ENCODE assay signal across 2 cellular contexts in the genomic region with DNA sequence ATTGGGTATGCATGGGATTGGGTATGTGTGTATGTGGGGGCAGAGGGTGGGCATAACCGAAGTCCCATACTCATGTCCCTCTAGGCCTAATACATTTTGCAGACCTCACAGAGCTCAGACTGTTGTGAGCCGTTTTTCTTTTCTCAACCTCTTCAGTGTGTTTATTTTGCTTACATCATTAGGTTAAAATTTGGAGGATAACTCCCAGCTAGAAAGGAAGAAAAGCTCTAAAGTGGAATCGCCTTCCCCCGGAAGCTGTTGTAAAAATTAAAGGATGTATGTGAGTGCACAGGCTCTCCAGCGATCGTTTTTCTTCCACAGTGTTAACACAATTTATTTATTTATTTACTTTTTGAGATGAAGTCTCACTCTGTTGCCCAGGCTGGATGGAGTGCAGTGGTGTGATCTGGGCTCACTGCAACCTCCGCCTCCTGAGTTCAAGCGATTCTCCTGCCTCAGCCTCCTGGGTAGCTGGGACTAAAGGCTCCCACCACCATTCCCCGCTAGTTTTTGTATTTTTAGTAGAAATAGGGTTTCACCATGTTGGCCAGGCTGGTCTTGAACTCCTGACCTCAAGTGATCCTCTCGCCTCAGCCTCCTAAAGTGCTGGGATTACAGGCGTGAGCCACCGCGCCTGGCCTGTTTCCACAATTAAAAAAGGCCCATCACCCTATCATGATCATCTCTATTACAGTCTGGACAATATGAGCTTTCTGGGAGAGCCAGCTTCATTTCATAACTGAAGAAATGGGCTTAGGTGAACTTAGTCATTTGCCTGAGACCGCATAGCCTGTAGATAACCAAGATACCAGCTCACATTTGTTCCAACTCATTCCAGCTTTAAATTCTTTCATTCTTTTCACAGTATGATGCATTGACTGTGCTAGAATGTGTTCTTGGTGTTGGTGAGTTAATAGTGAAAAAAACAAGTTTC.
TF ChIP-seq lines count a peak whose summit lies in the region.

No MANE protein-coding gene starts in this region.

TF ChIP-seq in WTC11, 78 proteins besides CTCF, POLR2A, EP300 and RAD21 (continued from another document):
- TF ChIP-seq, protein P1, sequence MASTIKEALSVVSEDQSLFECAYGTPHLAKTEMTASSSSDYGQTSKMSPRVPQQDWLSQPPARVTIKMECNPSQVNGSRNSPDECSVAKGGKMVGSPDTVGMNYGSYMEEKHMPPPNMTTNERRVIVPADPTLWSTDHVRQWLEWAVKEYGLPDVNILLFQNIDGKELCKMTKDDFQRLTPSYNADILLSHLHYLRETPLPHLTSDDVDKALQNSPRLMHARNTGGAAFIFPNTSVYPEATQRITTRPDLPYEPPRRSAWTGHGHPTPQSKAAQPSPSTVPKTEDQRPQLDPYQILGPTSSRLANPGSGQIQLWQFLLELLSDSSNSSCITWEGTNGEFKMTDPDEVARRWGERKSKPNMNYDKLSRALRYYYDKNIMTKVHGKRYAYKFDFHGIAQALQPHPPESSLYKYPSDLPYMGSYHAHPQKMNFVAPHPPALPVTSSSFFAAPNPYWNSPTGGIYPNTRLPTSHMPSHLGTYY (CRISPR knock-in tag; IDR thresholded peaks at IDR 0.05), result no peak
- TF ChIP-seq EMX1 (CRISPR knock-in tag; IDR thresholded peaks at IDR 0.05), result no peak
- TF ChIP-seq USF1 (CRISPR knock-in tag; IDR thresholded peaks at IDR 0.05), result no peak
- TF ChIP-seq ZNF671 (CRISPR knock-in tag; IDR thresholded peaks at IDR 0.05), result no peak
- no peak for TF ChIP-seq RORB (CRISPR knock-in tag; IDR thresholded peaks at IDR 0.05)

TF ChIP-seq in HEK293T, 16 proteins besides CTCF, POLR2A, EP300 and RAD21 (continued from another document):
- TF ChIP-seq L3MBTL2 (conservative IDR thresholded peaks at IDR 0.05) (no peak), ELF4 (IDR thresholded peaks at IDR 0.05) (no peak), NFRKB (IDR thresholded peaks at IDR 0.05) (no peak), FOXK2 (IDR thresholded peaks at IDR 0.05) (no peak), LEF1 (IDR thresholded peaks at IDR 0.05; ENCODE audit: borderline replicate concordance) (no peak), SP1 (IDR thresholded peaks at IDR 0.05) (no peak), PKNOX1 (IDR thresholded peaks at IDR 0.05) (no peak), FOXA1 (IDR thresholded peaks at IDR 0.05) (no peak), TARDBP (IDR thresholded peaks at IDR 0.05) (no peak), CTBP1 (IDR thresholded peaks at IDR 0.05; ENCODE audit: borderline replicate concordance) (no peak)
